Comparison of ENCODE assay signal across 9 cellular contexts in the genomic region with DNA sequence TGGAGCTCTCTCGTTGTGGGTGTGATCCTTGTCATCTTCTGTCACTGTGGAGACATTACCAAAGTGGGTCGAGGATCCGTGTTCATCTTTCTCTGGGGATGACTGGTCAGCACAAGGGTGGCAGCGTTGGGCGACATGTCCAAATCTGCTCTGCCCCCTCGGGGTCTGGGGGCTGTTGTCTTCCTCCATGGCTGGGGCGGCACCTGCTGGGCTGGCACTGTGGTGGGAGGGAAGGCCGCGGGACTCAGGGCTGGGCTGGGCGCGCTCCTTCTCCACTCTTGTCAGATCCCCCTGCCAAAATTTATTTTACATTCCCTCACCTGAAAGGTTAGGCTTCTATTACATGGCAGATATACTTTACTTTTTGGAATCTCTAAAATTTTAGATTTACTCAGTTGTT.
"Had no signal": no experiment of that assay in that cellular context is flagged by ENCODE, and none has a peak within 500 bp of the region (broad histone marks: within the 10 kb centered on the region; RNA-seq: fewer than 3 reads in every experiment).

No MANE protein-coding gene starts in this region.

- H2AFZ ChIP-seq: GM23338 had no signal

- H3K27me3 Mint-ChIP-seq: IgD-negative memory B cell had no signal

- H3K9me3 ChIP-seq: HAP-1 had no signal

- H3K4me3 Mint-ChIP-seq: GM23338, HFFc6, IgD-negative memory B cell had no signal

- DNase-seq: HFFc6, KBM-7 had no signal

- H3K27ac Mint-ChIP-seq: GM23338, HFFc6, IgD-negative memory B cell had no signal

- H3K4me1 Mint-ChIP-seq: GM23338 had no signal

- H3K4me2 ChIP-seq: GM23338 had no signal

- H3K9me3 Mint-ChIP-seq: GM23338, HFFc6, IgD-negative memory B cell had no signal

- ATAC-seq: GM23338, HCT116 had no signal

- FAIRE-seq: H1, H54, HTR-8/SVneo had no signal

- H3K4me1 ChIP-seq: HAP-1 had no signal
